ENCODE assay signal across 8 cellular contexts in the genomic region with DNA sequence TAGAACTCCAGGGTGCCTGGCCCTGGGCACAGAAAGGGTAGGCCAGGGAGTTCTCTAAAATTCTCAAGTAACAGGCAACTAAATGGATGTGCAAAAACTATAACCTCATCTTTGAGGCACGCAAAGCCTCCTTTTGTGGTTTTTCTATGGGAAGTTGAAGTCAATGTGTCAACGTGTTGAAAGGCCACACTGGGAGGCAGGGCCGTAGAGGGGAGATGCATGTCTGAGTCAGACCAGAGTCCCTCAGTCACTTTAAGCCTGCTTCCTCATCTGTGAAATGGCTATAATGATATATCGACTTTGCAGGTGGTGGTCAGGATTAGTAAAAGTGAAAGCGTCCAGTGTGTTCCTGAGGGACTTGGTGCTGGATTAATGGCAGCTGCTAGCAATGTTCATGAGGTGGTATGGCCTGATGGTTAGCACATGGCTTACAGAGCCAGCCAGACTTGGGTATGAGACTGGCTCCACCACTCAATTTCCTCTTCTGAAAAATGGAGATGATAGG. TPM values are rescaled to one million over a fixed set of nuclear protein-coding genes. Genes with fewer than 3 reads are reported as not detected.
DNase-seq lines count a peak whose midpoint lies in the region; ATAC-seq and TF ChIP-seq lines count a peak whose summit lies in the region.

No MANE protein-coding gene starts in this region.

- H3K4me3 ChIP-seq in GM06990 (replicated peaks; ENCODE audit: low read depth, low read length) (no peak overlapping the region), fibroblast of the aortic adventitia (ENCODE audit: low read depth, low read length) (no peak overlapping the region), sigmoid colon (no peak overlapping the region)

- 45 to 68% methylated on average over 5 of the region's 5 CpGs for WGBS in sigmoid colon, 2 donors

- intact Hi-C loops in sigmoid colon (cut with DNase I): no loop called here

- no peaks in the 10 kb centered on the region for H3K27me3 ChIP-seq in GM06990 (replicated peaks; ENCODE audit: control insufficient read depth, insufficient read depth, low read length)
- H3K27me3 ChIP-seq in sigmoid colon: no peaks in the 10 kb centered on the region

- DNase-seq in GM06990 (ENCODE audit: extremely low read depth, insufficient read length) (peak; percentile 73), NOMO-1 treated with DMSO at 0.1 percent for 48 hours (lab: John Stamatoyannopoulos, UW; ENCODE audit: unreplicated experiment) (peak; percentile 98), fibroblast of the aortic adventitia (ENCODE audit: low read depth) (peak; percentile 52), inferior parietal cortex (ENCODE audit: extremely low spot score) (no peak), DMS79 treated with DMSO at 0.1 percent for 48 hours (lab: John Stamatoyannopoulos, UW) (no peak), hypothalamus (lab: John Stamatoyannopoulos, UW) (no peak), sigmoid colon (no peak)

- peak; percentile 42 for ATAC-seq in GM21723 (IDR thresholded peaks at IDR 0.05; ENCODE audit: unreplicated experiment)

- no peak for TF ChIP-seq POLR2A in sigmoid colon (IDR thresholded peaks at IDR 0.05)

- no peak for TF ChIP-seq EP300 in sigmoid colon (IDR thresholded peaks at IDR 0.05)

- TF ChIP-seq CTCF in GM06990 (IDR thresholded peaks at IDR 0.05; ENCODE audit: insufficient read depth, low read length, poor library complexity, severe bottlenecking) (no peak), fibroblast of the aortic adventitia (IDR thresholded peaks at IDR 0.05; ENCODE audit: insufficient read depth, low read length) (no peak), sigmoid colon (IDR thresholded peaks at IDR 0.05) (no peak)

- H3K36me3 ChIP-seq in GM06990 (ENCODE audit: control insufficient read depth, insufficient read depth, low read length): no peaks in the 10 kb centered on the region
- no peaks in the 10 kb centered on the region for H3K36me3 ChIP-seq in sigmoid colon

- H3K9me3 ChIP-seq in sigmoid colon: peaks cover 0 to 2% (median 0%) of the 10 kb centered on the region in 4 donors

- H3K27ac ChIP-seq in sigmoid colon: no peak overlapping the region

- no peaks in the 10 kb centered on the region for H3K4me1 ChIP-seq in sigmoid colon

RNA-seq across cellular contexts. Expression of a gene that starts 17.0 kb away (rescaled TPM):
- total RNA-seq in fibroblast of the aortic adventitia (ENCODE audit: low replicate concordance): not detected in 2 replicates
- under 1 TPM in 1 of 4 donors, not detected in 3; 0.28 TPM for total RNA-seq in sigmoid colon
- polyA plus RNA-seq in sigmoid colon: not detected

RNA-seq across cellular contexts. Expression of a gene that starts 28.9 kb away (rescaled TPM):
- not detected in 2 replicates for total RNA-seq in fibroblast of the aortic adventitia (ENCODE audit: low replicate concordance)
- total RNA-seq in sigmoid colon: not detected
- polyA plus RNA-seq in sigmoid colon: under 1 TPM in 1 of 3 donors, not detected in 2; 0.06 TPM

RNA-seq across cellular contexts. Expression of a gene that starts 52.3 kb away (rescaled TPM):
- not detected in 2 replicates for total RNA-seq in fibroblast of the aortic adventitia (ENCODE audit: low replicate concordance)
- total RNA-seq in sigmoid colon: not detected
- not detected for polyA plus RNA-seq in sigmoid colon

Comparison
In these comparisons a context has a peak if more than half of its experiments do, and no peak if none do; other contexts are left out.
1. DNase-seq: peak in GM06990 (single experiment), NOMO-1 treated with DMSO at 0.1 percent for 48 hours (single experiment) and fibroblast of the aortic adventitia (single experiment); none in inferior parietal cortex (single experiment), DMS79 treated with DMSO at 0.1 percent for 48 hours (single experiment), hypothalamus (0 of 51) and sigmoid colon (single experiment).